ENCODE assay signal across 1 cellular context in genomic region chr2:241565413-241565812, GRCh38.
TF ChIP-seq lines count a peak whose summit lies in the region.

No MANE protein-coding gene starts in this region.

TF ChIP-seq in HEK293, 187 proteins besides CTCF, POLR2A, EP300 and RAD21 (continued from another document):
- TF ChIP-seq INSM2 (tag by site-specific recombination; IDR thresholded peaks at IDR 0.05) (no peak), ZNF202 (tag by site-specific recombination; IDR thresholded peaks at IDR 0.05; ENCODE audit: borderline replicate concordance) (no peak), ZNF76 (tag by site-specific recombination; IDR thresholded peaks at IDR 0.05; ENCODE audit: borderline replicate concordance, low read depth) (no peak), ZNF302 (tag by site-specific recombination; IDR thresholded peaks at IDR 0.05; ENCODE audit: low read depth) (no peak), GLIS2 (tag by site-specific recombination; IDR thresholded peaks at IDR 0.05) (peak; percentile 38), ZIC2 (tag by site-specific recombination; IDR thresholded peaks at IDR 0.05) (peak; percentile 54), ZNF701 (tag by site-specific recombination; IDR thresholded peaks at IDR 0.05) (no peak), GLIS1 (tag by site-specific recombination; IDR thresholded peaks at IDR 0.05) (peak; percentile 90), ZNF664 (tag by site-specific recombination; IDR thresholded peaks at IDR 0.05) (no peak)
